In the genomic region with DNA sequence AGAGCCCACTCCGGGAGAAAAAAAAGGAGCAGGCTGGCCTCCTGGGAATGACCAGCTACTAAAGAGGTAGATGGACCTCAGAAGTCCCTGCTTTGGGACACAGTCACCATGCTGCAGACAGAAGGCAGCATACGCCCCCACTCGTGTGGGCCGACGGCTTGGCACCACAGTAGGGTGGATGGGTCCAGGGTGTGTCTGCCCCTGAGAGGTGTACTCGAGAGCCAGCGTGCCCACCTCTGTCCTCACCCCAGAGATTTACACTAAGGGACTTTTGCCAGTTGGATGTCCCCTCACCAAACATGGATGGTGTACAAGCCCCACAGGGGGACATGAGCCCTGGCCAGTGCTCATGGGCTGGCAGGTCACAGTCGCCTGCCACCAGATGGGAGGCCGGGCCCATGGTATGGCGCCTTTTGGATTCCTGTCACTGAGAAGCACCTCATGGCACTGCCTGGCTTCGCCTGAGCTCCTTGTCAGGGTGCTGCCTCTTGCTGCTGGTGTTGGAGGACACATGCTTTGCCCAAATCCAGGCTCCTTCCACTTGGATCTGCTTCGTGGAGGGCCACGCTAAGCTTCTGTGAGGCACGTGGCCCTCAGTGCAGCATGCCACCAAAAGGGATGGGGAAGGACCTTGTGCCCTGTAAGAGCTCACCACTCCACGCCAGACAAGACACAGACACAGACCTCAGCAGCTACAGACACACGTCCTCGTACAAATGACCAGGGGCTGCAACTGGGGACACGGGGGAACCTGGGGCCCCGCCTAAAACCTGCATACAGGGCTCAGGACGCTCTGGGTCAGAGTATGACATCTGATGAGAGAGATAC, we compare ENCODE assay signal across 1 cellular context.
TF ChIP-seq lines count a peak whose summit lies in the region.

No MANE protein-coding gene starts in this region.

TF ChIP-seq in GM23338, 12 proteins besides CTCF, POLR2A, EP300 and RAD21:
- TF ChIP-seq, protein P1, sequence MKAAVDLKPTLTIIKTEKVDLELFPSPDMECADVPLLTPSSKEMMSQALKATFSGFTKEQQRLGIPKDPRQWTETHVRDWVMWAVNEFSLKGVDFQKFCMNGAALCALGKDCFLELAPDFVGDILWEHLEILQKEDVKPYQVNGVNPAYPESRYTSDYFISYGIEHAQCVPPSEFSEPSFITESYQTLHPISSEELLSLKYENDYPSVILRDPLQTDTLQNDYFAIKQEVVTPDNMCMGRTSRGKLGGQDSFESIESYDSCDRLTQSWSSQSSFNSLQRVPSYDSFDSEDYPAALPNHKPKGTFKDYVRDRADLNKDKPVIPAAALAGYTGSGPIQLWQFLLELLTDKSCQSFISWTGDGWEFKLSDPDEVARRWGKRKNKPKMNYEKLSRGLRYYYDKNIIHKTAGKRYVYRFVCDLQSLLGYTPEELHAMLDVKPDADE (IDR thresholded peaks at IDR 0.05): no peak
- TF ChIP-seq EZH2phosphoT487 (IDR thresholded peaks at IDR 0.05; ENCODE audit: unreplicated experiment) (no peak), JUNB (IDR thresholded peaks at IDR 0.05; ENCODE audit: unreplicated experiment) (no peak), STAT1 (IDR thresholded peaks at IDR 0.05; ENCODE audit: unreplicated experiment) (no peak), POLR2AphosphoS5 (IDR thresholded peaks at IDR 0.05; ENCODE audit: low read depth) (no peak; the same call in 1 of the 2 replicates)
- TF ChIP-seq, protein P2, sequence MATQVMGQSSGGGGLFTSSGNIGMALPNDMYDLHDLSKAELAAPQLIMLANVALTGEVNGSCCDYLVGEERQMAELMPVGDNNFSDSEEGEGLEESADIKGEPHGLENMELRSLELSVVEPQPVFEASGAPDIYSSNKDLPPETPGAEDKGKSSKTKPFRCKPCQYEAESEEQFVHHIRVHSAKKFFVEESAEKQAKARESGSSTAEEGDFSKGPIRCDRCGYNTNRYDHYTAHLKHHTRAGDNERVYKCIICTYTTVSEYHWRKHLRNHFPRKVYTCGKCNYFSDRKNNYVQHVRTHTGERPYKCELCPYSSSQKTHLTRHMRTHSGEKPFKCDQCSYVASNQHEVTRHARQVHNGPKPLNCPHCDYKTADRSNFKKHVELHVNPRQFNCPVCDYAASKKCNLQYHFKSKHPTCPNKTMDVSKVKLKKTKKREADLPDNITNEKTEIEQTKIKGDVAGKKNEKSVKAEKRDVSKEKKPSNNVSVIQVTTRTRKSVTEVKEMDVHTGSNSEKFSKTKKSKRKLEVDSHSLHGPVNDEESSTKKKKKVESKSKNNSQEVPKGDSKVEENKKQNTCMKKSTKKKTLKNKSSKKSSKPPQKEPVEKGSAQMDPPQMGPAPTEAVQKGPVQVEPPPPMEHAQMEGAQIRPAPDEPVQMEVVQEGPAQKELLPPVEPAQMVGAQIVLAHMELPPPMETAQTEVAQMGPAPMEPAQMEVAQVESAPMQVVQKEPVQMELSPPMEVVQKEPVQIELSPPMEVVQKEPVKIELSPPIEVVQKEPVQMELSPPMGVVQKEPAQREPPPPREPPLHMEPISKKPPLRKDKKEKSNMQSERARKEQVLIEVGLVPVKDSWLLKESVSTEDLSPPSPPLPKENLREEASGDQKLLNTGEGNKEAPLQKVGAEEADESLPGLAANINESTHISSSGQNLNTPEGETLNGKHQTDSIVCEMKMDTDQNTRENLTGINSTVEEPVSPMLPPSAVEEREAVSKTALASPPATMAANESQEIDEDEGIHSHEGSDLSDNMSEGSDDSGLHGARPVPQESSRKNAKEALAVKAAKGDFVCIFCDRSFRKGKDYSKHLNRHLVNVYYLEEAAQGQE (IDR thresholded peaks at IDR 0.05; ENCODE audit: unreplicated experiment): no peak
